13 cellular contexts compared by ENCODE assay signal in genomic region chr9:34623386-34624235, GRCh38. TPM values are rescaled to one million over a fixed set of nuclear protein-coding genes. Genes with fewer than 3 reads are reported as not detected.
DNase-seq lines count a peak whose midpoint lies in the region; ATAC-seq and TF ChIP-seq lines count a peak whose summit lies in the region.
"Had no signal": no experiment of that assay in that cellular context is flagged by ENCODE, and none has a peak within 500 bp of the region (broad histone marks: within the 10 kb centered on the region; RNA-seq: fewer than 3 reads in every experiment).

No MANE protein-coding gene starts in this region.

- H3K4me3 ChIP-seq in BLaER1 (0 out of 2 replicates have a peak overlapping the region, but pooled peaks have one; percentile 28), neuronal stem cell (ENCODE audit: low read length in 2 of 2) (peak overlapping the region in 1 of 2 donors; percentile 44), mucosa of descending colon (no peak overlapping the region)

- H3K18ac ChIP-seq in neuronal stem cell (ENCODE audit: low read length), result peak overlapping the region; percentile 94

- peak overlapping the region; percentile 72 for H3K14ac ChIP-seq in neuronal stem cell (ENCODE audit: low read length)

- no peak overlapping the region for H3K27ac Mint-ChIP-seq in activated naive CD8-positive, alpha-beta T cell treated with anti-CD3 and anti-CD28 coated beads for 36 hours

- H3K27me3 ChIP-seq in BLaER1 (peaks cover 98% of the 10 kb centered on the region), neuronal stem cell (ENCODE audit: control insufficient read depth in 3 of 3, insufficient read depth in 3 of 3, low read depth in 1 of 3, low read length in 3 of 3) (peaks cover 0 to 42% (median 12%) of the 10 kb centered on the region in 3 experiments)

- peak overlapping the region; percentile 99 for H4K8ac ChIP-seq in neuronal stem cell (ENCODE audit: low read depth, low read length)

- peak overlapping the region; percentile 92 for H2BK15ac ChIP-seq in neuronal stem cell (ENCODE audit: low read length)

- H3K9ac ChIP-seq in BLaER1 (no peak overlapping the region), ES-I3 (ENCODE audit: low read depth, low read length) (peak overlapping the region; percentile 11; the same call in 1 of the 2 replicates), neuronal stem cell (ENCODE audit: low read depth, low read length, poor library complexity) (no peak overlapping the region)

- TF ChIP-seq CTCF in GM13977 (IDR thresholded peaks at IDR 0.05; ENCODE audit: extremely low read depth, insufficient read depth, missing control alignments), result no peak
- no peak for TF ChIP-seq CTCF in mucosa of descending colon (IDR thresholded peaks at IDR 0.05)

- H2BK120ac ChIP-seq in neuronal stem cell (ENCODE audit: low read depth, low read length), result peak overlapping the region; percentile 97

- intact Hi-C loops in mucosa of descending colon (cut with DNase I, micrococcal nuclease), result no loop called here

- peak overlapping the region; percentile 24 for H3K4me3 Mint-ChIP-seq in activated naive CD8-positive, alpha-beta T cell treated with anti-CD3 and anti-CD28 coated beads for 36 hours

- H3K4me2 ChIP-seq in BLaER1 (no peak overlapping the region), neuronal stem cell (ENCODE audit: insufficient read depth, low read length, poor library complexity, severe bottlenecking) (no peak overlapping the region)

- H3K9me3 ChIP-seq in BLaER1 (peaks cover 37% of the 10 kb centered on the region), ES-I3 (ENCODE audit: control insufficient read depth, insufficient read depth, low read length) (no peaks in the 10 kb centered on the region), neuronal stem cell (replicated peaks in 1 of 2; ENCODE audit: control insufficient read depth in 2 of 2, insufficient read depth in 1 of 2, low read depth in 1 of 2, low read length in 2 of 2) (no peaks in the 10 kb centered on the region), mucosa of descending colon (no peaks in the 10 kb centered on the region)

- no peaks in the 10 kb centered on the region for H3K9me3 Mint-ChIP-seq in activated naive CD8-positive, alpha-beta T cell treated with anti-CD3 and anti-CD28 coated beads for 36 hours

- peak overlapping the region; percentile 94 for H4K91ac ChIP-seq in neuronal stem cell (ENCODE audit: low read depth, low read length, poor library complexity)

- H4K20me1 ChIP-seq in BLaER1, result peaks cover 20% of the 10 kb centered on the region

- H3K36me3 ChIP-seq in BLaER1 (no peaks in the 10 kb centered on the region), ES-I3 (ENCODE audit: insufficient read depth, low read length) (no peaks in the 10 kb centered on the region), neuronal stem cell (replicated peaks in 1 of 2; ENCODE audit: control insufficient read depth in 2 of 2, insufficient read depth in 2 of 2, low read length in 2 of 2) (peaks cover under 1 to 7% of the 10 kb centered on the region in 2 donors), mucosa of descending colon (ENCODE audit: low read depth) (no peaks in the 10 kb centered on the region)

- peak overlapping the region; percentile 94 for H2AFZ ChIP-seq in neuronal stem cell (ENCODE audit: low read length)

- in situ Hi-C loops in GM13977 (cut with MboI; ENCODE audit: low pct_unique_long_range_greater_than_20kb, low sequenced_read_pairs, unreplicated experiment), result no loop called here

- no peak for ATAC-seq in GM18502 (IDR thresholded peaks at IDR 0.05; ENCODE audit: poor library complexity, unreplicated experiment)
- ATAC-seq in mucosa of descending colon, result no peak
- ATAC-seq: HCT116 had no signal

- WGBS in neuronal stem cell (ENCODE audit: extremely low coverage in 2 of 2, insufficient read length in 2 of 2, insufficient replicate concordance in 1 of 2), 2 donors, result no CpG with 5 or more reads among the region's 63 CpGs

- H3K27ac ChIP-seq in BLaER1, result no peak overlapping the region
- H3K27ac ChIP-seq in neuronal stem cell (replicated peaks; ENCODE audit: low read length), result peak overlapping the region; percentile 100

- peak overlapping the region; percentile 100 for H2AK5ac ChIP-seq in neuronal stem cell (ENCODE audit: low read depth, low read length)

- H3K4me1 ChIP-seq in BLaER1, result peaks cover 19% of the 10 kb centered on the region
- peaks cover 4% of the 10 kb centered on the region for H3K4me1 ChIP-seq in ES-I3 (ENCODE audit: insufficient read depth, low read length)
- H3K4me1 ChIP-seq in neuronal stem cell (ENCODE audit: control insufficient read depth in 2 of 2, insufficient read depth in 1 of 2, low read depth in 1 of 2, low read length in 2 of 2), result peaks cover 18 to 42% of the 10 kb centered on the region in 2 donors
- peaks cover 15% of the 10 kb centered on the region for H3K4me1 ChIP-seq in mucosa of descending colon (ENCODE audit: low read depth)

- H3K36me3 Mint-ChIP-seq in activated naive CD8-positive, alpha-beta T cell treated with anti-CD3 and anti-CD28 coated beads for 36 hours, result no peaks in the 10 kb centered on the region

- peak overlapping the region; percentile 42 for H3K4ac ChIP-seq in neuronal stem cell (ENCODE audit: low read length)

- peak overlapping the region; percentile 98 for H2BK12ac ChIP-seq in neuronal stem cell (ENCODE audit: low read length)

- peak overlapping the region; percentile 93 for H2BK5ac ChIP-seq in neuronal stem cell (ENCODE audit: low read length)

- H3K4me1 Mint-ChIP-seq in activated naive CD8-positive, alpha-beta T cell treated with anti-CD3 and anti-CD28 coated beads for 36 hours, result peaks cover 27% of the 10 kb centered on the region

- H3K27me3 Mint-ChIP-seq in activated naive CD8-positive, alpha-beta T cell treated with anti-CD3 and anti-CD28 coated beads for 36 hours, result peaks cover 73% of the 10 kb centered on the region

- H3K23ac ChIP-seq in neuronal stem cell (ENCODE audit: low read depth, low read length, poor library complexity), result no peak overlapping the region

- peak; percentile 23 for DNase-seq in activated naive CD8-positive, alpha-beta T cell treated with anti-CD3 and anti-CD28 coated beads for 36 hours
- DNase-seq in neuronal stem cell (ENCODE audit: low spot score) (no peak), GM13977 (ENCODE audit: low spot score) (no peak), mucosa of descending colon (no peak)
- DNase-seq: activated CD4-positive, CD25-positive, alpha-beta regulatory T cell treated with anti-CD3 and anti-CD28 coated beads, Interleukin-2, amount 50 U/mL, for 72 hours; anterior cingulate cortex; Right ventricle myocardium superior; substantia nigra had no signal

- H3K79me1 ChIP-seq in neuronal stem cell (ENCODE audit: low read depth, low read length), result peaks cover 2% of the 10 kb centered on the region

RNA-seq across cellular contexts. Expression of gene DCTN3, which starts 3.3 kb away (rescaled TPM):
- 10 to 100 TPM; 62.9 to 63.0 TPM for total RNA-seq in activated naive CD8-positive, alpha-beta T cell treated with anti-CD3 and anti-CD28 coated beads for 36 hours
- polyA plus RNA-seq in neuronal stem cell (2013, experiment 1 of 2), result 135 TPM
- 139 TPM for polyA plus RNA-seq in neuronal stem cell (2013, experiment 2 of 2)
- total RNA-seq in mucosa of descending colon, result 10 to 100 TPM; 64.4 to 67.1 (median 64.7) TPM

RNA-seq across cellular contexts. Expression of gene ARID3C, which starts 5.3 kb away (rescaled TPM):
- under 1 TPM in 1 of 2 experiments, not detected in 1; 0.31 TPM for total RNA-seq in activated naive CD8-positive, alpha-beta T cell treated with anti-CD3 and anti-CD28 coated beads for 36 hours
- polyA plus RNA-seq in neuronal stem cell (2013, experiment 1 of 2), result 19.3 TPM
- polyA plus RNA-seq in neuronal stem cell (2013, experiment 2 of 2), result 19.1 TPM
- not detected for total RNA-seq in mucosa of descending colon
- total RNA-seq: HT-29, Right ventricle myocardium superior had no signal

RNA-seq across cellular contexts. Expression of gene RPP25L, which starts 11.7 kb away (rescaled TPM):
- 10 to 100 TPM; 31.6 to 34.6 TPM for total RNA-seq in activated naive CD8-positive, alpha-beta T cell treated with anti-CD3 and anti-CD28 coated beads for 36 hours
- 53.6 TPM for polyA plus RNA-seq in neuronal stem cell (2013, experiment 1 of 2)
- 52.2 TPM for polyA plus RNA-seq in neuronal stem cell (2013, experiment 2 of 2)
- 10 to 100 TPM; 29.4 to 47.2 (median 39.4) TPM for total RNA-seq in mucosa of descending colon

RNA-seq across cellular contexts. Expression of gene SIGMAR1, which starts 14.0 kb away (rescaled TPM):
- 100 to 1,000 TPM; 111 to 113 TPM for total RNA-seq in activated naive CD8-positive, alpha-beta T cell treated with anti-CD3 and anti-CD28 coated beads for 36 hours
- polyA plus RNA-seq in neuronal stem cell (2013, experiment 1 of 2), result 108 TPM
- 104 TPM for polyA plus RNA-seq in neuronal stem cell (2013, experiment 2 of 2)
- total RNA-seq in mucosa of descending colon, result 10 to 100 TPM; 48.1 to 59.8 (median 49.6) TPM

RNA-seq across cellular contexts. Expression of gene GALT, which starts 22.9 kb away (rescaled TPM):
- 10 to 100 TPM; 42.4 to 43.4 TPM for total RNA-seq in activated naive CD8-positive, alpha-beta T cell treated with anti-CD3 and anti-CD28 coated beads for 36 hours
- polyA plus RNA-seq in neuronal stem cell (2013, experiment 1 of 2), result 36.4 TPM
- 37.7 TPM for polyA plus RNA-seq in neuronal stem cell (2013, experiment 2 of 2)
- 10 to 100 TPM; 42.0 to 85.6 (median 63.3) TPM for total RNA-seq in mucosa of descending colon
